In genomic region chr3:120741320-120741719, GRCh38 we compare ENCODE assay signal across 8 cellular contexts. TPM values are rescaled to one million over a fixed set of nuclear protein-coding genes. Genes with fewer than 3 reads are reported as not detected.
DNase-seq lines count a peak whose midpoint lies in the region; ATAC-seq and TF ChIP-seq lines count a peak whose summit lies in the region.

No MANE protein-coding gene starts in this region.

- H3K4me3 Mint-ChIP-seq in activated naive CD8-positive, alpha-beta T cell treated with anti-CD3 and anti-CD28 coated beads for 36 hours, result peak overlapping the region; percentile 87
- peak overlapping the region; percentile 89 for H3K4me3 Mint-ChIP-seq in type B pancreatic cell

- H3K27ac Mint-ChIP-seq in activated naive CD8-positive, alpha-beta T cell treated with anti-CD3 and anti-CD28 coated beads for 36 hours, result peak overlapping the region; percentile 21
- H3K27ac Mint-ChIP-seq in type B pancreatic cell, result peak overlapping the region; percentile 67

- no peaks in the 10 kb centered on the region for H3K9me3 ChIP-seq in cardiac muscle cell (ENCODE audit: low read depth)
- H3K9me3 ChIP-seq in liver (ENCODE audit: control insufficient read depth in 4 of 4, low read length in 3 of 4), result no peaks in the 10 kb centered on the region

- H3K27me3 Mint-ChIP-seq in activated naive CD8-positive, alpha-beta T cell treated with anti-CD3 and anti-CD28 coated beads for 36 hours, result no peaks in the 10 kb centered on the region
- no peaks in the 10 kb centered on the region for H3K27me3 Mint-ChIP-seq in type B pancreatic cell

- H3K4me3 ChIP-seq in cardiac muscle cell (peak overlapping the region; percentile 94), liver (ENCODE audit: low read depth in 1 of 3, low read length in 3 of 3) (peak overlapping the region in 2 of 3 donors; percentile 80 to 88)

- no peak for TF ChIP-seq CTCF in cardiac muscle cell (IDR thresholded peaks at IDR 0.05; ENCODE audit: low read depth, low read length)
- no peak for TF ChIP-seq CTCF in liver (IDR thresholded peaks at IDR 0.05; ENCODE audit: low read depth, low read length, missing input control)
- TF ChIP-seq CTCF in type B pancreatic cell (conservative IDR thresholded peaks at IDR 0.05), result no peak

- no peak for ATAC-seq in Right ventricle myocardium superior (ENCODE audit: poor library complexity)

- H3K4me1 Mint-ChIP-seq in activated naive CD8-positive, alpha-beta T cell treated with anti-CD3 and anti-CD28 coated beads for 36 hours, result peaks cover 24% of the 10 kb centered on the region
- H3K4me1 Mint-ChIP-seq in type B pancreatic cell (ENCODE audit: unreplicated experiment), result peaks cover 24% of the 10 kb centered on the region

- intact Hi-C loops in Right ventricle myocardium superior (cut with DNase I), result no loop called here

- no peaks in the 10 kb centered on the region for H3K36me3 ChIP-seq in cardiac muscle cell
- H3K36me3 ChIP-seq in liver (ENCODE audit: control insufficient read depth in 4 of 4, insufficient read depth in 3 of 4, low read depth in 1 of 4, low read length in 3 of 4), result peaks cover 0 to 4% (median 0%) of the 10 kb centered on the region in 4 donors

- TF ChIP-seq RAD21 in liver (IDR thresholded peaks at IDR 0.05), result no peak

- H3K4me1 ChIP-seq in cardiac muscle cell (ENCODE audit: low read depth), result no peaks in the 10 kb centered on the region
- peaks cover 2 to 16% (median 14%) of the 10 kb centered on the region in 4 donors for H3K4me1 ChIP-seq in liver (ENCODE audit: control insufficient read depth in 4 of 4, insufficient read depth in 4 of 4, low read length in 3 of 4)

- DNase-seq in cardiac muscle cell (ENCODE audit: low read depth in 1 of 2, low spot score in 1 of 2) (no peak), Right ventricle myocardium superior (no peak), type B pancreatic cell (ENCODE audit: extremely low spot score, unreplicated experiment) (no peak), SHP77 treated with DMSO at 0.1 percent for 48 hours (lab: John Stamatoyannopoulos, UW) (no peak), H4 (ENCODE audit: low spot score) (no peak), iPS-NIHi11 (ENCODE audit: low spot score) (no peak)
- DNase-seq in activated naive CD8-positive, alpha-beta T cell treated with anti-CD3 and anti-CD28 coated beads for 36 hours, result no peak

- H3K27ac ChIP-seq in cardiac muscle cell (no peak overlapping the region), liver (ENCODE audit: low read depth in 1 of 2, low read length in 2 of 2) (no peak overlapping the region)

- H3K27me3 ChIP-seq in cardiac muscle cell, result no peaks in the 10 kb centered on the region
- H3K27me3 ChIP-seq in liver (ENCODE audit: control insufficient read depth in 4 of 4, insufficient read depth in 4 of 4, low read length in 3 of 4), result no peaks in the 10 kb centered on the region

- peaks cover 26% of the 10 kb centered on the region for H3K36me3 Mint-ChIP-seq in activated naive CD8-positive, alpha-beta T cell treated with anti-CD3 and anti-CD28 coated beads for 36 hours
- peaks cover 9% of the 10 kb centered on the region for H3K36me3 Mint-ChIP-seq in type B pancreatic cell

- WGBS in liver, result 70% methylated on average over 3 of the region's 3 CpGs

- peaks cover under 1% of the 10 kb centered on the region for H3K9me3 Mint-ChIP-seq in activated naive CD8-positive, alpha-beta T cell treated with anti-CD3 and anti-CD28 coated beads for 36 hours
- peaks cover 6% of the 10 kb centered on the region for H3K9me3 Mint-ChIP-seq in type B pancreatic cell

- peak overlapping the region in 1 of 2 donors; percentile 91 for H3K9ac ChIP-seq in liver (ENCODE audit: low read depth in 1 of 2, low read length in 2 of 2)

TF ChIP-seq in liver, 16 proteins besides CTCF, POLR2A, EP300 and RAD21:
- TF ChIP-seq ATF3 (IDR thresholded peaks at IDR 0.05), result no peak
- no peak for TF ChIP-seq HNF4A (conservative IDR thresholded peaks at IDR 0.05)
- TF ChIP-seq NR2F2 (IDR thresholded peaks at IDR 0.05), result no peak
- TF ChIP-seq ZBTB33 (IDR thresholded peaks at IDR 0.05), result no peak
- TF ChIP-seq HNF4G (IDR thresholded peaks at IDR 0.05), result no peak
- no peak for TF ChIP-seq FOXA1 (IDR thresholded peaks at IDR 0.05)
TF ChIP-seq in liver: peak in this region for 0.

RNA-seq across cellular contexts. Expression of gene RABL3, which starts 1.0 kb away (rescaled TPM):
- total RNA-seq in cardiac muscle cell (12.5 and 16.6 TPM in 2 replicates), Right ventricle myocardium superior (17.9 TPM), liver (10 to 100 TPM in 1 of 2 donors, 1 to 10 TPM in 1; 8.6 to 14.1 TPM), type B pancreatic cell (ENCODE audit: low replicate concordance) (13.5 and 15.5 TPM in 2 replicates)
- polyA plus RNA-seq in cardiac muscle cell (15.0 and 22.3 TPM in 2 replicates), liver (10 to 100 TPM; 13.0 to 13.3 TPM)
- 10 to 100 TPM; 33.4 to 38.8 TPM for total RNA-seq in activated naive CD8-positive, alpha-beta T cell treated with anti-CD3 and anti-CD28 coated beads for 36 hours
- 30.6 and 31.6 TPM in 2 replicates for total RNA-seq in H4 (2014; rRNA removed; shearing (Covaris generic))

RNA-seq across cellular contexts. Expression of gene GTF2E1, which starts 1.2 kb away (rescaled TPM):
- total RNA-seq in cardiac muscle cell, result 22.1 and 23.6 TPM in 2 replicates
- 12.9 and 21.5 TPM in 2 replicates for polyA plus RNA-seq in cardiac muscle cell
- 12.2 TPM for total RNA-seq in Right ventricle myocardium superior
- 10 to 100 TPM; 29.0 to 30.9 TPM for total RNA-seq in activated naive CD8-positive, alpha-beta T cell treated with anti-CD3 and anti-CD28 coated beads for 36 hours
- 1 to 10 TPM; 5.4 to 9.5 TPM for total RNA-seq in liver
- polyA plus RNA-seq in liver, result 1 to 10 TPM; 2.3 TPM
- total RNA-seq in type B pancreatic cell (ENCODE audit: low replicate concordance), result 16.0 and 26.9 TPM in 2 replicates
- 22.4 and 26.0 TPM in 2 replicates for total RNA-seq in H4 (2014; rRNA removed; shearing (Covaris generic))

RNA-seq across cellular contexts. Expression of gene HGD, which starts 59.3 kb away (rescaled TPM):
- total RNA-seq in cardiac muscle cell, result 0.39 TPM in 1 of 2 replicates, not detected in the other
- polyA plus RNA-seq in cardiac muscle cell, result not detected in 2 replicates
- total RNA-seq in Right ventricle myocardium superior, result not detected
- under 1 TPM; 0.20 to 0.35 TPM for total RNA-seq in activated naive CD8-positive, alpha-beta T cell treated with anti-CD3 and anti-CD28 coated beads for 36 hours
- total RNA-seq in liver, result 100 to 1,000 TPM in 1 of 2 donors, 10 to 100 TPM in 1; 83.5 to 326 TPM
- 100 to 1,000 TPM; 243 to 250 TPM for polyA plus RNA-seq in liver
- 10.4 and 14.0 TPM in 2 replicates for total RNA-seq in type B pancreatic cell (ENCODE audit: low replicate concordance)
- total RNA-seq in H4 (2014; rRNA removed; shearing (Covaris generic)), result 0.12 TPM in 1 of 2 replicates, not detected in the other
